8 cellular contexts compared by ENCODE assay signal in genomic region chr4:110632506-110633357, GRCh38. TPM values are rescaled to one million over a fixed set of nuclear protein-coding genes. Genes with fewer than 3 reads are reported as not detected.
DNase-seq lines count a peak whose midpoint lies in the region; ATAC-seq and TF ChIP-seq lines count a peak whose summit lies in the region.

No MANE protein-coding gene starts in this region.

- no peak for ATAC-seq in activated naive CD8-positive, alpha-beta T cell treated with anti-CD3 and anti-CD28 coated beads, Interleukin-2, amount 50 U/mL, for 24 hours
- ATAC-seq in GM19324 (IDR thresholded peaks at IDR 0.05; ENCODE audit: low FRiP score, unreplicated experiment) = no peak

- H3K4me1 ChIP-seq in mammary epithelial cell (ENCODE audit: insufficient read depth, low read length) (peaks cover 16% of the 10 kb centered on the region), mesenchymal stem cell (ENCODE audit: control insufficient read depth, insufficient read depth, low read depth, low read length) (peaks cover 43% of the 10 kb centered on the region), tibial nerve (peaks cover 0 to 72% (median 21%) of the 10 kb centered on the region in 4 donors)

- no peak overlapping the region for H2BK12ac ChIP-seq in mesenchymal stem cell (ENCODE audit: low read length in 2 of 2)

- H3K18ac ChIP-seq in mesenchymal stem cell (ENCODE audit: low read depth in 1 of 2, low read length in 2 of 2) = peak overlapping the region in 1 of 2 experiments; percentile 35

- no peak for DNase-seq in activated naive CD8-positive, alpha-beta T cell treated with anti-CD3 and anti-CD28 coated beads for 36 hours
- no peak for DNase-seq in activated naive CD8-positive, alpha-beta T cell treated with anti-CD3 and anti-CD28 coated beads, Interleukin-2, amount 50 U/mL, for 24 hours
- DNase-seq in mammary epithelial cell (no peak), mesenchymal stem cell (peak; percentile 44), tibial nerve (ENCODE audit: low spot score in 2 of 2) (no peak), SHP77 (lab: John Stamatoyannopoulos, UW) (no peak), NCI-H446 treated with DMSO at 0.1 percent for 48 hours (lab: John Stamatoyannopoulos, UW) (no peak)

- intact Hi-C loops in mammary epithelial cell (cut with micrococcal nuclease) = loop anchor here (1.0 kb wide), 4 partner anchors 327 to 1399 kb away; no protein-coding TSS in a partner anchor

- no peak overlapping the region for H4K8ac ChIP-seq in mesenchymal stem cell (ENCODE audit: low read length)

- H3K4me3 Mint-ChIP-seq in activated naive CD8-positive, alpha-beta T cell treated with anti-CD3 and anti-CD28 coated beads for 36 hours = peak overlapping the region; percentile 4
- H3K4me3 Mint-ChIP-seq in activated naive CD8-positive, alpha-beta T cell treated with anti-CD3 and anti-CD28 coated beads, Interleukin-2, amount 50 U/mL, for 24 hours = no peak overlapping the region

- CTCF ChIA-PET in mammary epithelial cell (lab: Charles Lee; ENCODE audit: low non-redundant PET) = no interaction called here

- peaks cover 18% of the 10 kb centered on the region for H3K4me1 Mint-ChIP-seq in activated naive CD8-positive, alpha-beta T cell treated with anti-CD3 and anti-CD28 coated beads for 36 hours
- H3K4me1 Mint-ChIP-seq in activated naive CD8-positive, alpha-beta T cell treated with anti-CD3 and anti-CD28 coated beads, Interleukin-2, amount 50 U/mL, for 24 hours = peaks cover 18% of the 10 kb centered on the region

- H3K36me3 ChIP-seq in mammary epithelial cell (ENCODE audit: insufficient read depth, low read length) (no peaks in the 10 kb centered on the region), mesenchymal stem cell (ENCODE audit: control insufficient read depth in 1 of 2, insufficient read depth in 2 of 2, low read depth in 1 of 2, low read length in 2 of 2) (no peaks in the 10 kb centered on the region), tibial nerve (no peaks in the 10 kb centered on the region)

- no peak for TF ChIP-seq EP300 in tibial nerve (IDR thresholded peaks at IDR 0.05)

- 14% methylated on average over 16 of the region's 58 CpGs for WGBS in mammary epithelial cell (ENCODE audit: low coverage, missing lambda C conversion rate)
- WGBS in mesenchymal stem cell = 7% methylated on average over 57 of the region's 58 CpGs
- 6 to 8% methylated on average over 43 to 46 of the region's 58 CpGs for WGBS in tibial nerve, 2 donors

- no peak overlapping the region for H2BK5ac ChIP-seq in mesenchymal stem cell (ENCODE audit: low read depth, low read length, poor library complexity, severe bottlenecking)

- H3K36me3 Mint-ChIP-seq in activated naive CD8-positive, alpha-beta T cell treated with anti-CD3 and anti-CD28 coated beads for 36 hours = peaks cover 15% of the 10 kb centered on the region
- peaks cover 5% of the 10 kb centered on the region for H3K36me3 Mint-ChIP-seq in activated naive CD8-positive, alpha-beta T cell treated with anti-CD3 and anti-CD28 coated beads, Interleukin-2, amount 50 U/mL, for 24 hours (ENCODE audit: low read depth)

- peak overlapping the region in 2 of 3 experiments; percentile 36 to 43 for H3K4me3 ChIP-seq in mammary epithelial cell (replicated peaks in 1 of 3; ENCODE audit: insufficient read depth in 1 of 3, low read depth in 2 of 3, low read length in 3 of 3)
- peak overlapping the region; percentile 38 to 79 for H3K4me3 ChIP-seq in mesenchymal stem cell (ENCODE audit: insufficient read depth in 1 of 2, low read depth in 1 of 2, low read length in 2 of 2)
- H3K4me3 ChIP-seq in tibial nerve = peak overlapping the region in 3 of 4 donors; percentile 9 to 40 (median 29)

- dilution Hi-C loops in mammary epithelial cell (cut with HindIII; ENCODE audit: low sequenced_read_pairs) = no loop called here

- H3K4ac ChIP-seq in mesenchymal stem cell (ENCODE audit: low read depth in 1 of 2, low read length in 2 of 2) = no peak overlapping the region

- peak overlapping the region; percentile 88 for H3K4me2 ChIP-seq in mammary epithelial cell (ENCODE audit: insufficient read depth, low read depth, low read length)
- peak overlapping the region; percentile 86 for H3K4me2 ChIP-seq in mesenchymal stem cell (ENCODE audit: low read length, poor library complexity, severe bottlenecking)

- H3K79me2 ChIP-seq in mammary epithelial cell (ENCODE audit: insufficient read depth, low read length) = no peaks in the 10 kb centered on the region

- no peak overlapping the region for H2AK5ac ChIP-seq in mesenchymal stem cell (ENCODE audit: low read length, severe bottlenecking)

- H3K27me3 ChIP-seq in mammary epithelial cell (ENCODE audit: insufficient read depth, low read length) (peaks cover 77% of the 10 kb centered on the region), mesenchymal stem cell (ENCODE audit: control insufficient read depth in 1 of 2, insufficient read depth in 1 of 2, low read length in 2 of 2) (peaks cover 52 to 79% of the 10 kb centered on the region in 2 experiments), tibial nerve (peaks cover 17 to 100% of the 10 kb centered on the region in 2 donors)

- peak overlapping the region; percentile 99 for H2BK15ac ChIP-seq in mesenchymal stem cell (ENCODE audit: low read depth, poor library complexity, severe bottlenecking)

- H3K9ac ChIP-seq in mammary epithelial cell (ENCODE audit: insufficient read depth, low read length) (no peak overlapping the region), mesenchymal stem cell (ENCODE audit: low read length) (peak overlapping the region; percentile 73)

- TF ChIP-seq CTCF in mammary epithelial cell (conservative IDR thresholded peaks at IDR 0.05 in 1 of 2, IDR thresholded peaks at IDR 0.05 in 1 of 2; ENCODE audit: extremely low read depth in 1 of 2, insufficient read depth in 1 of 2, low read depth in 1 of 2, low read length in 2 of 2) (no peak), tibial nerve (IDR thresholded peaks at IDR 0.05) (no peak)

- peaks cover 22% of the 10 kb centered on the region for H3K9me3 Mint-ChIP-seq in activated naive CD8-positive, alpha-beta T cell treated with anti-CD3 and anti-CD28 coated beads for 36 hours
- H3K9me3 Mint-ChIP-seq in activated naive CD8-positive, alpha-beta T cell treated with anti-CD3 and anti-CD28 coated beads, Interleukin-2, amount 50 U/mL, for 24 hours = peaks cover 29% of the 10 kb centered on the region

- no peaks in the 10 kb centered on the region for H3K79me1 ChIP-seq in mesenchymal stem cell (replicated peaks; ENCODE audit: low read length, poor library complexity, severe bottlenecking)

- H3K27me3 Mint-ChIP-seq in activated naive CD8-positive, alpha-beta T cell treated with anti-CD3 and anti-CD28 coated beads for 36 hours = peaks cover 97% of the 10 kb centered on the region
- peaks cover 84% of the 10 kb centered on the region for H3K27me3 Mint-ChIP-seq in activated naive CD8-positive, alpha-beta T cell treated with anti-CD3 and anti-CD28 coated beads, Interleukin-2, amount 50 U/mL, for 24 hours

- no peak overlapping the region for H3K27ac Mint-ChIP-seq in activated naive CD8-positive, alpha-beta T cell treated with anti-CD3 and anti-CD28 coated beads for 36 hours
- H3K27ac Mint-ChIP-seq in activated naive CD8-positive, alpha-beta T cell treated with anti-CD3 and anti-CD28 coated beads, Interleukin-2, amount 50 U/mL, for 24 hours = no peak overlapping the region

- H3K23ac ChIP-seq in mesenchymal stem cell (ENCODE audit: low read length in 2 of 2) = peak overlapping the region in 1 of 2 experiments; percentile 35

- H3K14ac ChIP-seq in mesenchymal stem cell (ENCODE audit: low read length in 2 of 2) = no peak overlapping the region

- BruUV-seq in mammary epithelial cell (replicated peaks; lab: Mats Ljungman, UMichigan) = no TSS peak

- in situ Hi-C loops in mammary epithelial cell (cut with MboI; ENCODE audit: low sequenced_read_pairs in 2 of 2) = loop anchor here (25.0 kb wide), 4 partner anchors 330 to 1405 kb away; no protein-coding TSS in a partner anchor

- H2BK120ac ChIP-seq in mesenchymal stem cell (ENCODE audit: low read depth, low read length) = no peak overlapping the region

- no peak overlapping the region for H4K91ac ChIP-seq in mesenchymal stem cell (ENCODE audit: low read length)

- H3K27ac ChIP-seq in mammary epithelial cell (ENCODE audit: insufficient read depth, low read depth, low read length) (no peak overlapping the region), mesenchymal stem cell (ENCODE audit: low read length, poor library complexity, severe bottlenecking) (no peak overlapping the region), tibial nerve (no peak overlapping the region)

- peaks cover 4% of the 10 kb centered on the region for H3K9me3 ChIP-seq in mammary epithelial cell (replicated peaks; ENCODE audit: insufficient read depth, low read length)
- no peaks in the 10 kb centered on the region for H3K9me3 ChIP-seq in mesenchymal stem cell (ENCODE audit: control insufficient read depth, low read length)
- no peaks in the 10 kb centered on the region for H3K9me3 ChIP-seq in tibial nerve

- H2AFZ ChIP-seq in mammary epithelial cell (ENCODE audit: low read depth, low read length) = peak overlapping the region; percentile 80
- peak overlapping the region; percentile 6 for H2AFZ ChIP-seq in mesenchymal stem cell (ENCODE audit: low read depth, low read length)

- no peak for TF ChIP-seq POLR2A in tibial nerve (IDR thresholded peaks at IDR 0.05)

- H4K20me1 ChIP-seq in mammary epithelial cell (ENCODE audit: insufficient read depth, low read length) = no peaks in the 10 kb centered on the region

RNA-seq across cellular contexts. Expression of gene PITX2, which starts 9.9 kb away (rescaled TPM):
- total RNA-seq in activated naive CD8-positive, alpha-beta T cell treated with anti-CD3 and anti-CD28 coated beads for 36 hours = not detected
- total RNA-seq in mammary epithelial cell (under 1 TPM in 1 of 2 donors, not detected in 1; 0.33 TPM), tibial nerve (not detected)
- polyA plus RNA-seq in mammary epithelial cell = 0.03 TPM
- polyA minus RNA-seq in mammary epithelial cell = not detected
- 26.4 TPM for polyA plus RNA-seq in mesenchymal stem cell (2013, experiment 1 of 2)
- 25.9 TPM for polyA plus RNA-seq in mesenchymal stem cell (2013, experiment 2 of 2)
